25 cellular contexts compared by ENCODE assay signal in the genomic region with DNA sequence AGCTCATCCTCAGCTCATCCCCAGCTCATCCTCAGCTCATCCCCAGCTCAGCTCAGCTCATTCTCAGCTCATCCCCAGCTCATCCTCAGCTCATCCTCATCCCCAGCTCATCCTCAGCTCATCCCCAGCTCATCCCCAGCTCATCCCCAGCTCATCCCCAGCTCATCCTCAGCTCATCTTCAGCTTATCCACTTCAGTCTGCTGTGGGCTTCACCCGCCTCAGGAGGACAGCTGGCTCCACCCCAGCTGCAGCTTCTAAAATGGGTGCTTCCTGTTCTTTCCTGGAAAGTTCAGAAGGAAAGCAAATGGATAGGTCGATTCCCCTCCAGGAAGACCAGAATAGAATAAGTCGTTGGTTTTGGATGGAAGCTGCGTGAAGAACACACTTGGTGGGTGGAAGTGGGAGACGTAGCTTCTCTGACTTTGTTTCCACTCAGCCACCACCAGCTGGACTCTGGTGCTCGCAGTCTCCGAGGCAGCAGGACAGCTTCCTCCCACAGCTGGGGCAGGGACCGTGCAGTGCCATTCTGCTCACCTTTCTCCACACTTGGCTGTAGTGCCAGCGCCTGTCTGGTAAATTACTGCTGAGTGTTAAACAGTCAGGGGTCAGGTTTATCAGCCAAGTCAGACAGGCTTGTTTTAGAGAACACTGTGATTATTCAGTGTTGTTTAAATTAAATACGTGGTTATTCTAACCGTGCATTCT.
DNase-seq lines count a peak whose midpoint lies in the region; ATAC-seq, FAIRE-seq and TF ChIP-seq lines count a peak whose summit lies in the region.
"Had no signal": no experiment of that assay in that cellular context is flagged by ENCODE, and none has a peak within 500 bp of the region (broad histone marks: within the 10 kb centered on the region; RNA-seq: fewer than 3 reads in every experiment).

No MANE protein-coding gene starts in this region.

- H3K36me3 Mint-ChIP-seq in chondrocyte (ENCODE audit: low read depth) (peaks cover 5% of the 10 kb centered on the region), nephron (ENCODE audit: low read depth) (peaks cover 41% of the 10 kb centered on the region)
- H3K36me3 Mint-ChIP-seq in stimulated activated memory B cell treated with anti-CD40 and anti-IgM and Interleukin-4, amounts not matched to agents 10 μg/mL and 1 μg/mL and 100 μg/mL, for 72 hours, result peaks cover 53% of the 10 kb centered on the region

- ATAC-seq in stimulated activated memory B cell treated with anti-CD40 and anti-IgM and Interleukin-4, amounts not matched to agents 10 μg/mL and 1 μg/mL and 100 μg/mL, for 72 hours, result no peak
- no peak for ATAC-seq in HG03439 (IDR thresholded peaks at IDR 0.05; ENCODE audit: unreplicated experiment)
- ATAC-seq in GM19452 (IDR thresholded peaks at IDR 0.05; ENCODE audit: unreplicated experiment), result no peak

- DNase-seq in GM12892 (ENCODE audit: insufficient read length) (no peak), chondrocyte (ENCODE audit: low spot score) (peak; percentile 56), HuH-7 (ENCODE audit: low spot score) (no peak)
- DNase-seq: activated CD4-positive, alpha-beta T cell treated with anti-CD3 and anti-CD28 coated beads, Interleukin-2, amount 10 ng/mL, durations not matched to agents 24 days and 14 days; activated effector memory CD4-positive, alpha-beta T cell treated with anti-CD3 and anti-CD28 coated beads, Interleukin-2, amount 50 U/mL, for 16 hours; activated naive CD8-positive, alpha-beta T cell treated with anti-CD3 and anti-CD28 coated beads, Interleukin-2, amount 10 ng/mL, durations not matched to agents 7 days and 5 days; C1 segment of cervical spinal cord; cortex of kidney; DMS53; effector memory CD4-positive, alpha-beta T cell; glutamatergic neuron; KBM-7; left ventricle myocardium inferior; NCI-H1092 treated with DMSO at 0.1 percent for 48 hours; NCI-H1930; NCI-H2171 treated with DMSO at 0.1 percent for 48 hours; NCI-H510A; occipital lobe; small intestine; stomach; T1000 had no signal

- FAIRE-seq in GM12892 (lab: Jason Lieb, UNC), result peak; percentile 94
- FAIRE-seq: small intestine had no signal

- H3K4me1 Mint-ChIP-seq in chondrocyte (ENCODE audit: low read depth) (peaks cover 56% of the 10 kb centered on the region), nephron (peaks cover 51% of the 10 kb centered on the region)
- peaks cover 8% of the 10 kb centered on the region for H3K4me1 Mint-ChIP-seq in stimulated activated memory B cell treated with anti-CD40 and anti-IgM and Interleukin-4, amounts not matched to agents 10 μg/mL and 1 μg/mL and 100 μg/mL, for 72 hours

- TF ChIP-seq POLR2A in GM12892 (IDR thresholded peaks at IDR 0.05; ENCODE audit: low read depth, low read length), result no peak

- no peak overlapping the region for H3K4me3 Mint-ChIP-seq in chondrocyte (ENCODE audit: unreplicated experiment)
- H3K4me3 Mint-ChIP-seq in nephron, result no peak overlapping the region
- H3K4me3 Mint-ChIP-seq in stimulated activated memory B cell treated with anti-CD40 and anti-IgM and Interleukin-4, amounts not matched to agents 10 μg/mL and 1 μg/mL and 100 μg/mL, for 72 hours, result no peak overlapping the region
- H3K4me3 Mint-ChIP-seq: activated CD4-positive, alpha-beta T cell treated with anti-CD3 and anti-CD28 coated beads, Interleukin-2, amount 10 ng/mL, durations not matched to agents 24 days and 14 days; activated naive CD8-positive, alpha-beta T cell treated with anti-CD3 and anti-CD28 coated beads, Interleukin-2, amount 10 ng/mL, durations not matched to agents 7 days and 5 days had no signal

- H3K27ac Mint-ChIP-seq in chondrocyte (ENCODE audit: unreplicated experiment) (no peak overlapping the region), nephron (peak overlapping the region in 2 of 3 experiments; percentile 20 to 40)
- H3K27ac Mint-ChIP-seq in stimulated activated memory B cell treated with anti-CD40 and anti-IgM and Interleukin-4, amounts not matched to agents 10 μg/mL and 1 μg/mL and 100 μg/mL, for 72 hours, result peak overlapping the region; percentile 28
- H3K27ac Mint-ChIP-seq: activated CD4-positive, alpha-beta T cell treated with anti-CD3 and anti-CD28 coated beads, Interleukin-2, amount 10 ng/mL, durations not matched to agents 24 days and 14 days; activated naive CD8-positive, alpha-beta T cell treated with anti-CD3 and anti-CD28 coated beads, Interleukin-2, amount 10 ng/mL, durations not matched to agents 7 days and 5 days had no signal

- TF ChIP-seq CTCF in chondrocyte (IDR thresholded peaks at IDR 0.05), result no peak
- no peak for TF ChIP-seq CTCF in nephron (IDR thresholded peaks at IDR 0.05; ENCODE audit: unreplicated experiment in 3 of 3)

- H3K27me3 Mint-ChIP-seq in chondrocyte (ENCODE audit: low read depth) (no peaks in the 10 kb centered on the region), nephron (ENCODE audit: low read depth) (no peaks in the 10 kb centered on the region)
- H3K27me3 Mint-ChIP-seq in stimulated activated memory B cell treated with anti-CD40 and anti-IgM and Interleukin-4, amounts not matched to agents 10 μg/mL and 1 μg/mL and 100 μg/mL, for 72 hours, result no peaks in the 10 kb centered on the region
- H3K27me3 Mint-ChIP-seq: activated CD4-positive, alpha-beta T cell treated with anti-CD3 and anti-CD28 coated beads, Interleukin-2, amount 10 ng/mL, durations not matched to agents 24 days and 14 days; activated naive CD8-positive, alpha-beta T cell treated with anti-CD3 and anti-CD28 coated beads, Interleukin-2, amount 10 ng/mL, durations not matched to agents 7 days and 5 days had no signal

- H3K9me3 Mint-ChIP-seq in chondrocyte (ENCODE audit: low read depth) (peaks cover 3% of the 10 kb centered on the region), nephron (no peaks in the 10 kb centered on the region)
- no peaks in the 10 kb centered on the region for H3K9me3 Mint-ChIP-seq in stimulated activated memory B cell treated with anti-CD40 and anti-IgM and Interleukin-4, amounts not matched to agents 10 μg/mL and 1 μg/mL and 100 μg/mL, for 72 hours
- H3K9me3 Mint-ChIP-seq: activated CD4-positive, alpha-beta T cell treated with anti-CD3 and anti-CD28 coated beads, Interleukin-2, amount 10 ng/mL, durations not matched to agents 24 days and 14 days; activated naive CD8-positive, alpha-beta T cell treated with anti-CD3 and anti-CD28 coated beads, Interleukin-2, amount 10 ng/mL, durations not matched to agents 7 days and 5 days had no signal
